Comparison of ENCODE assay signal across 9 cellular contexts in genomic region chr12:2035421-2036080, GRCh38. TPM values are rescaled to one million over a fixed set of nuclear protein-coding genes. Genes with fewer than 3 reads are reported as not detected.
DNase-seq lines count a peak whose midpoint lies in the region; ATAC-seq and TF ChIP-seq lines count a peak whose summit lies in the region.
"Had no signal": no experiment of that assay in that cellular context is flagged by ENCODE, and none has a peak within 500 bp of the region (broad histone marks: within the 10 kb centered on the region; RNA-seq: fewer than 3 reads in every experiment).

No MANE protein-coding gene starts in this region.

- CTCF ChIA-PET in SK-N-SH (lab: Yijun Ruan, JAX), result interaction anchor here (0.6 to 7.7 kb wide), 17 partner anchors 8 to 262 kb away, joined by 3 to 48 read pairs (median 5); no protein-coding TSS in a partner anchor
- CTCF ChIA-PET in activated B cell treated with CpG ODN at 0.5 μM for 24 hours (lab: Charles Lee), result interaction anchor here (1.3 kb wide), 1 partner anchor 32 kb away, joined by 4 read pairs; the partner anchor contains the start of gene DCP1B
- CTCF ChIA-PET in HEK293T (lab: Yijun Ruan, JAX), result interaction anchor here (0.8 to 1.1 kb wide), 3 partner anchors 8 to 17 kb away, joined by 3 read pairs; no protein-coding TSS in a partner anchor

- WGBS in SK-N-SH (ENCODE audit: low lambda C conversion rate), result 67% methylated on average over 15 of the region's 15 CpGs

- peak overlapping the region; percentile 92; the same call in 1 of the 2 replicates for H2AFZ ChIP-seq in SK-N-SH (ENCODE audit: low read depth)

- TF ChIP-seq RAD21 in SK-N-SH (IDR thresholded peaks at IDR 0.05; ENCODE audit: low read length), result no peak

- ATAC-seq in SK-N-SH treated with all-trans-retinoic acid at 6 μM for 48 hours (no peak), activated B cell treated with CpG ODN at 0.5 μM for 24 hours (ENCODE audit: low read depth) (no peak), HG03378 (IDR thresholded peaks at IDR 0.05; ENCODE audit: unreplicated experiment) (no peak), GM18870 (IDR thresholded peaks at IDR 0.05; ENCODE audit: unreplicated experiment) (no peak)

- no peak for TF ChIP-seq EP300 in SK-N-SH (IDR thresholded peaks at IDR 0.05; ENCODE audit: borderline replicate concordance in 1 of 2, low read depth in 1 of 2, low read length in 1 of 2)

- intact Hi-C loops in activated B cell treated with CpG ODN at 0.5 μM for 24 hours (cut with micrococcal nuclease), result loop anchor here (1.0 to 10.0 kb wide), 4 partner anchors 31 to 749 kb away; partner anchors contain the start of gene DCP1B

- H3K4me1 ChIP-seq in SK-N-SH (ENCODE audit: control insufficient read depth in 1 of 2, insufficient read depth in 2 of 2, low read depth in 1 of 2, low read length in 1 of 2) (peaks cover 0 to 11% of the 10 kb centered on the region in 2 experiments; a peak in 1 of 4 replicates), stomach smooth muscle (ENCODE audit: control insufficient read depth, insufficient read depth, low read length) (peaks cover 39% of the 10 kb centered on the region)

- H3K27me3 ChIP-seq in SK-N-SH (ENCODE audit: insufficient read depth) (peaks cover 22% of the 10 kb centered on the region; the same call in 1 of the 2 replicates), stomach smooth muscle (ENCODE audit: control insufficient read depth in 1 of 2, insufficient read depth in 2 of 2, low read length in 2 of 2) (no peaks in the 10 kb centered on the region)

- H3K4me2 ChIP-seq in SK-N-SH, result peak overlapping the region; percentile 76

- no peaks in the 10 kb centered on the region for H3K79me2 ChIP-seq in SK-N-SH (ENCODE audit: insufficient read depth)

- no peaks in the 10 kb centered on the region for H4K20me1 ChIP-seq in SK-N-SH (ENCODE audit: insufficient read depth)

- peaks cover 66% of the 10 kb centered on the region for H3K27me3 Mint-ChIP-seq in activated B cell treated with CpG ODN at 0.5 μM for 24 hours

- no peaks in the 10 kb centered on the region for H3F3A ChIP-seq in SK-N-SH (replicated peaks; ENCODE audit: insufficient read depth)

- DNase-seq in SK-N-SH (no peak), activated B cell treated with CpG ODN at 0.5 μM for 24 hours (no peak), HEK293T (ENCODE audit: extremely low spot score) (no peak)

- no peaks in the 10 kb centered on the region for H3K9me2 ChIP-seq in SK-N-SH

- no peak overlapping the region for H3K27ac Mint-ChIP-seq in activated B cell treated with CpG ODN at 0.5 μM for 24 hours

- H3K36me3 ChIP-seq in SK-N-SH (replicated peaks in 1 of 2; ENCODE audit: control insufficient read depth in 1 of 2, insufficient read depth in 2 of 2, low read length in 1 of 2) (no peaks in the 10 kb centered on the region), stomach smooth muscle (ENCODE audit: control insufficient read depth in 2 of 2, insufficient read depth in 2 of 2, low read length in 2 of 2) (no peaks in the 10 kb centered on the region)

- TF ChIP-seq CTCF in SK-N-SH (IDR thresholded peaks at IDR 0.05) (no peak), activated B cell treated with CpG ODN at 0.5 μM for 24 hours (IDR thresholded peaks at IDR 0.05) (no peak)

- peak overlapping the region; percentile 70 for H3K4me3 Mint-ChIP-seq in activated B cell treated with CpG ODN at 0.5 μM for 24 hours

- no peak overlapping the region; a peak in 1 of 4 replicates for H3K27ac ChIP-seq in SK-N-SH (ENCODE audit: low read depth in 2 of 2, low read length in 1 of 2)
- no peak overlapping the region for H3K27ac ChIP-seq in stomach smooth muscle (ENCODE audit: low read length)

- H3K4me3 ChIP-seq in SK-N-SH (ENCODE audit: low read depth in 2 of 2, low read length in 1 of 2) (peak overlapping the region; percentile 35 to 56; a peak in 3 of 4 replicates), iPS-18c (ENCODE audit: insufficient read depth, low read depth, low read length) (peak overlapping the region; percentile 36; the same call in 1 of the 2 replicates), stomach smooth muscle (ENCODE audit: low read length in 2 of 2) (peak overlapping the region; percentile 64 to 74)

- POLR2A ChIA-PET in SK-N-SH (lab: Yijun Ruan, JAX) (no interaction called here), activated B cell treated with CpG ODN at 0.5 μM for 24 hours (lab: Charles Lee) (no interaction called here), HEK293T (lab: Yijun Ruan, JAX) (no interaction called here)

- H3K4me1 Mint-ChIP-seq in activated B cell treated with CpG ODN at 0.5 μM for 24 hours, result peaks cover 10% of the 10 kb centered on the region

- no peaks in the 10 kb centered on the region for H3K9me3 Mint-ChIP-seq in activated B cell treated with CpG ODN at 0.5 μM for 24 hours

- no peaks in the 10 kb centered on the region for H3K36me3 Mint-ChIP-seq in activated B cell treated with CpG ODN at 0.5 μM for 24 hours (ENCODE audit: low read depth)

- no peaks in the 10 kb centered on the region for H3K9me3 ChIP-seq in SK-N-SH
- no peaks in the 10 kb centered on the region for H3K9me3 ChIP-seq in iPS-18c (ENCODE audit: control insufficient read depth, insufficient read depth, low read length)
- H3K9me3 ChIP-seq in stomach smooth muscle (ENCODE audit: control insufficient read depth in 2 of 2, low read length in 2 of 2), result no peaks in the 10 kb centered on the region

- H3K9ac ChIP-seq in SK-N-SH (no peak overlapping the region), stomach smooth muscle (ENCODE audit: low read length in 2 of 2) (peak overlapping the region; percentile 25 to 51)

TF ChIP-seq in SK-N-SH, 30 proteins besides CTCF, POLR2A, EP300 and RAD21 (continues in another document):
- TF ChIP-seq GABPA (IDR thresholded peaks at IDR 0.05; ENCODE audit: low read depth) (no peak), TCF12 (IDR thresholded peaks at IDR 0.05) (no peak), FOSL2 (IDR thresholded peaks at IDR 0.05; ENCODE audit: borderline replicate concordance, low read depth) (no peak), IRF3 (IDR thresholded peaks at IDR 0.05; ENCODE audit: low read depth, low read length) (no peak), CHD2 (IDR thresholded peaks at IDR 0.05; ENCODE audit: low read length, partially characterized antibody) (no peak)

TF ChIP-seq in SK-N-SH treated with all-trans-retinoic acid at 6 μM for 48 hours, 23 proteins besides CTCF, POLR2A, EP300 and RAD21:
- no peak for TF ChIP-seq ZNF70 (CRISPR knock-in tag; IDR thresholded peaks at IDR 0.05)
- no peak for TF ChIP-seq TSHZ2 (CRISPR knock-in tag; IDR thresholded peaks at IDR 0.05)
- TF ChIP-seq SNAI2 (CRISPR knock-in tag; IDR thresholded peaks at IDR 0.05), result no peak
TF ChIP-seq in SK-N-SH treated with all-trans-retinoic acid at 6 μM for 48 hours: peak in this region for 0.

TF ChIP-seq in HEK293T, 16 proteins besides CTCF, POLR2A, EP300 and RAD21:
- TF ChIP-seq L3MBTL2 (conservative IDR thresholded peaks at IDR 0.05) (no peak), NFRKB (IDR thresholded peaks at IDR 0.05) (no peak), CTBP1 (IDR thresholded peaks at IDR 0.05; ENCODE audit: borderline replicate concordance) (no peak), FOXK2 (IDR thresholded peaks at IDR 0.05) (no peak), ELF4 (IDR thresholded peaks at IDR 0.05) (no peak), FOXM1 (IDR thresholded peaks at IDR 0.05; ENCODE audit: borderline replicate concordance) (no peak), FOXA1 (IDR thresholded peaks at IDR 0.05) (no peak), TARDBP (IDR thresholded peaks at IDR 0.05) (no peak), HDGF (IDR thresholded peaks at IDR 0.05; ENCODE audit: borderline replicate concordance) (no peak)

RNA-seq across cellular contexts. Expression of gene CACNA1C, which starts 17.2 kb away (rescaled TPM):
- polyA plus RNA-seq in SK-N-SH (2012; rRNA removed), result 1.5 and 1.6 TPM in 2 replicates
- 0.68 and 1.6 TPM in 2 replicates for polyA plus RNA-seq in SK-N-SH (2012; cell fraction: cytosol; rRNA removed)
- 7.6 and 7.9 TPM in 2 replicates for polyA plus RNA-seq in SK-N-SH (2012; cell fraction: nucleus; rRNA removed)
- total RNA-seq in activated B cell treated with CpG ODN at 0.5 μM for 24 hours, result 0.02 TPM in 2 replicates
- total RNA-seq: bronchial epithelial cell had no signal

RNA-seq across cellular contexts. Expression of gene DCP1B, which starts 31.3 kb away (rescaled TPM):
- polyA plus RNA-seq in SK-N-SH (2012; rRNA removed), result 18.8 and 23.2 TPM in 2 replicates
- polyA plus RNA-seq in SK-N-SH (2012; cell fraction: cytosol; rRNA removed), result 15.7 and 18.5 TPM in 2 replicates
- 17.7 and 23.4 TPM in 2 replicates for polyA plus RNA-seq in SK-N-SH (2012; cell fraction: nucleus; rRNA removed)
- total RNA-seq in activated B cell treated with CpG ODN at 0.5 μM for 24 hours, result 12.4 and 14.7 TPM in 2 replicates
